In the genomic region with DNA sequence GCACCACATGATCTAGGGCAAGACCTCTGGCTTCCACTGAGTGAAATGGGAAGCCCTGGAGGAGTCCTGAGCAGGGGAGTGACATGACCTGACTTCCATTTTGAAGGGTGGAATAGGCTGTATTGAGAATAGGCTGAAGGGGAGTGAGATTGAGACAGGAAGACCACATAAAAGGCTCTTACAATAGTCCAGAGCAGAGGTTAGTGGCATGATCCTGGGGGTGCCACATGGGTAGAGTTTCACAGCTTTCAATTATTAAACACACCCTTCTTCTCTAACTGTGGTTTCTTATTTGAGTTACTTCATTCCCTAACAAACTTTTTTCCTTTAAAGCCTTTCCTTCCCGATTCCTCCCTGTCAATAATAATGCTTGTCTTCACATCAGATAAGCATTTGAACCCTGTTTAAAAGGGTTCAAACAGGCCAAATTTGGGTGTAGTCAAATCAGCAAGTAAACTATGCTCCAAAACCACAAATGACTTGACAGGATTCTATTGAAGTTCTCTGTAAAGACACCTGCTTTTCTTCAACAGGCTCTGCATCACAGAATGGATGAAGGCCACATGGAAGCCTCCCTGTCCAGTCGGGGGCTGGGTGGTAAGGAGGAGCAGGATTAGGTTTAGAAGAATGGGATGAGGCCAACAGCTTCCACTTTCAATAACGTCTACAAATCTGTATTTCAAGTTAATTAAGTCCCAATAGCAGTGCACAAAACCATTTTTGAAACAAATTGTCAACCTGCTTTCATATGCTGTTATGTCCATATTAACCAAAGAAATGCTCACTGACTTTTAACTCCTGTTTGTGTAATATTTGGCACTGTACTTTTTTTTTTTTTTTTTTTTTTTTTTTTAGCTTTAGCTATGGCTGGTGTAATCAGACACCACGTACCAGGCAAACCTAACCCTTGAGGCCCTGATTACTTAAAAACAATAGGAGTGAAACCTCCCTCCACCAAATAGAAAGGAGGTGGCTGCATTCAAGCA, we compare ENCODE assay signal across 1 cellular context.
TF ChIP-seq lines count a peak whose summit lies in the region.

No MANE protein-coding gene starts in this region.

TF ChIP-seq in GM12878, 131 proteins besides CTCF, POLR2A, EP300 and RAD21:
- TF ChIP-seq SIX5 (IDR thresholded peaks at IDR 0.05; ENCODE audit: low read depth, low read length, severe bottlenecking) (no peak), GATAD2B (conservative IDR thresholded peaks at IDR 0.05; ENCODE audit: low read depth) (no peak), BCL11A (IDR thresholded peaks at IDR 0.05; ENCODE audit: low read depth, low read length) (no peak)
